Comparison of ENCODE assay signal across 1 cellular context in the genomic region with DNA sequence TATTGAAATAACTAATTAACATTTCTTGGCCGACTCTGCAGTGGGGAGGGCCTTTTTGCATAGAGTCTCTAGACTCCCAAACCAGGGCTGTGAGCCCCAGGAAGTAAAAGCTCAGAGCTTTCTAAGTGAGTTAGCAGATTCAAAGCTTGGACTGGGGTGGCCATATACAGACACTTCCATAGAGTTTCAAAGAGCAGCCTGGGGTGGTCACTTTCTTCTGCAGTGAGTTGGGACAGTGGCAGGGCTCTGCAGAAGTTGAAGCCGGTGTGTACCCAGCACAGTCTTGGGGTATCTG.
TF ChIP-seq lines count a peak whose summit lies in the region.

No MANE protein-coding gene starts in this region.

TF ChIP-seq in HepG2, 621 proteins besides CTCF, POLR2A, EP300 and RAD21:
- TF ChIP-seq ZBTB10 (CRISPR knock-in tag; IDR thresholded peaks at IDR 0.05; ENCODE audit: borderline replicate concordance) = no peak
- no peak for TF ChIP-seq ZNF512 (CRISPR knock-in tag; IDR thresholded peaks at IDR 0.05)
- TF ChIP-seq MTF2 (CRISPR knock-in tag; IDR thresholded peaks at IDR 0.05; ENCODE audit: borderline replicate concordance) = no peak
- no peak for TF ChIP-seq ZFP82 (CRISPR knock-in tag; IDR thresholded peaks at IDR 0.05; ENCODE audit: borderline replicate concordance)
- TF ChIP-seq PREB (CRISPR knock-in tag; IDR thresholded peaks at IDR 0.05) = no peak
- TF ChIP-seq ZNF556 (CRISPR knock-in tag; IDR thresholded peaks at IDR 0.05; ENCODE audit: borderline replicate concordance) = no peak
- TF ChIP-seq ZKSCAN5 (CRISPR knock-in tag; IDR thresholded peaks at IDR 0.05) = no peak
TF ChIP-seq in HepG2: peak in this region for 0.
